ENCODE assay signal across 16 cellular contexts in genomic region chr3:194407423-194407822, GRCh38. TPM values are rescaled to one million over a fixed set of nuclear protein-coding genes. Genes with fewer than 3 reads are reported as not detected.
DNase-seq lines count a peak whose midpoint lies in the region; ATAC-seq, FAIRE-seq and TF ChIP-seq lines count a peak whose summit lies in the region.
"Had no signal": no experiment of that assay in that cellular context is flagged by ENCODE, and none has a peak within 500 bp of the region (broad histone marks: within the 10 kb centered on the region; RNA-seq: fewer than 3 reads in every experiment).

No MANE protein-coding gene starts in this region.

- intact Hi-C loops in K562 (cut with micrococcal nuclease) = no loop called here

- peaks cover 63 to 77% of the 10 kb centered on the region in 2 experiments for H3K36me3 ChIP-seq in SK-N-SH (replicated peaks in 1 of 2; ENCODE audit: control insufficient read depth in 1 of 2, insufficient read depth in 2 of 2, low read length in 1 of 2)
- H3K36me3 ChIP-seq in K562 (ENCODE audit: control insufficient read depth, insufficient read depth, low read length) = peaks cover 57% of the 10 kb centered on the region

- peaks cover 6% of the 10 kb centered on the region; the same call in 1 of the 2 replicates for H4K20me1 ChIP-seq in SK-N-SH (ENCODE audit: insufficient read depth)
- H4K20me1 ChIP-seq in K562 (replicated peaks; ENCODE audit: control insufficient read depth, insufficient read depth, low read length) = no peaks in the 10 kb centered on the region

- no TSS peak for BruUV-seq in K562 (replicated peaks; lab: Mats Ljungman, UMichigan)

- CTCF ChIA-PET in SK-N-SH (lab: Yijun Ruan, JAX) = interaction anchor here (0.6 to 11.2 kb wide), 7 partner anchors 13 to 70 kb away, joined by 3 to 326 read pairs (median 3); partner anchors contain the start of gene CPN2
- CTCF ChIA-PET in K562 (lab: Yijun Ruan, JAX; ENCODE audit: low intra/inter-chr PET ratio) = no interaction called here

- H3K79me2 ChIP-seq in SK-N-SH (ENCODE audit: insufficient read depth) (peaks cover 3% of the 10 kb centered on the region; the same call in 1 of the 2 replicates), K562 (ENCODE audit: control insufficient read depth, insufficient read depth, low read length) (no peaks in the 10 kb centered on the region)

- H3K27ac ChIP-seq in SK-N-SH (ENCODE audit: low read depth in 2 of 2, low read length in 1 of 2) = 0 out of 4 replicates have a peak overlapping the region, but pooled peaks of 1 of the 2 experiments have one; percentile 12
- no peak overlapping the region for H3K27ac ChIP-seq in K562 (ENCODE audit: extremely low read depth, low read depth, low read length)
- H3K27ac ChIP-seq: tibial nerve had no signal

- H3K9me3 Mint-ChIP-seq in HFFc6 = no peaks in the 10 kb centered on the region
- no peaks in the 10 kb centered on the region for H3K9me3 Mint-ChIP-seq in endothelial cell (ENCODE audit: unreplicated experiment)
- H3K9me3 Mint-ChIP-seq: endodermal cell had no signal

- H3K9me3 ChIP-seq in SK-N-SH = no peaks in the 10 kb centered on the region
- H3K9me3 ChIP-seq in K562 (replicated peaks; ENCODE audit: control insufficient read depth, insufficient read depth, low read depth, low read length) = no peaks in the 10 kb centered on the region
- H3K9me3 ChIP-seq: tibial nerve had no signal

- H3K4me1 Mint-ChIP-seq in HFFc6 (ENCODE audit: low read depth) = peaks cover 24% of the 10 kb centered on the region
- no peaks in the 10 kb centered on the region for H3K4me1 Mint-ChIP-seq in endothelial cell (ENCODE audit: unreplicated experiment)

- no peak overlapping the region for H3K4me2 ChIP-seq in SK-N-SH
- H3K4me2 ChIP-seq in K562 (ENCODE audit: insufficient read depth, low read length) = no peak overlapping the region

- H3K27ac Mint-ChIP-seq in HFFc6 (no peak overlapping the region), endothelial cell (ENCODE audit: unreplicated experiment) (no peak overlapping the region)
- H3K27ac Mint-ChIP-seq: endodermal cell had no signal

- H3F3A ChIP-seq in SK-N-SH (replicated peaks; ENCODE audit: insufficient read depth) = peaks cover 58% of the 10 kb centered on the region

- no peak overlapping the region for H3K4me3 Mint-ChIP-seq in HFFc6
- no peak overlapping the region for H3K4me3 Mint-ChIP-seq in endothelial cell (ENCODE audit: unreplicated experiment)
- H3K4me3 Mint-ChIP-seq: endodermal cell had no signal

- POLR2A ChIA-PET in SK-N-SH (lab: Yijun Ruan, JAX) = interaction anchor here (0.8 kb wide), 1 partner anchor 73 kb away, joined by 6 read pairs; no protein-coding TSS in a partner anchor
- POLR2A ChIA-PET in K562 (lab: Yijun Ruan, JAX) = interaction anchor here (0.6 to 1.0 kb wide), 4 partner anchors 9 to 856 kb away, joined by 3 read pairs; partner anchors contain the start of gene GP5

- DNase-seq in SK-N-SH (no peak), HFFc6 (peak; percentile 9), K562 (ENCODE audit: extremely low read depth in 1 of 4, low spot score in 3 of 4) (peak in 1 of 4 experiments; percentile 42), lung microvascular endothelial cell (ENCODE audit: low read depth in 2 of 2) (peak; percentile 63 to 77), HuH-7 (ENCODE audit: low spot score) (no peak), NCI-H2029 (lab: John Stamatoyannopoulos, UW) (no peak), endothelial cell (ENCODE audit: low spot score) (no peak)
- DNase-seq: 8988T, amniotic stem cell, COR-L47, endodermal cell, hippocampal formation, NCI-H2081 treated with DMSO at 0.1 percent for 48 hours, T-helper 1 cell had no signal

- H3K27me3 Mint-ChIP-seq in HFFc6 (ENCODE audit: insufficient read depth) = peaks cover 2% of the 10 kb centered on the region
- peaks cover 1% of the 10 kb centered on the region for H3K27me3 Mint-ChIP-seq in endothelial cell (ENCODE audit: unreplicated experiment)

- no peaks in the 10 kb centered on the region for H3K4me1 ChIP-seq in SK-N-SH (ENCODE audit: control insufficient read depth in 1 of 2, insufficient read depth in 2 of 2, low read depth in 1 of 2, low read length in 1 of 2)
- H3K4me1 ChIP-seq in K562 (replicated peaks in 1 of 2; ENCODE audit: control insufficient read depth in 2 of 2, insufficient read depth in 2 of 2, low read length in 2 of 2) = no peaks in the 10 kb centered on the region
- H3K4me1 ChIP-seq: tibial nerve had no signal

- no peaks in the 10 kb centered on the region for H3K9me1 ChIP-seq in K562 (ENCODE audit: control insufficient read depth, insufficient read depth, low read length)

- H2AFZ ChIP-seq in SK-N-SH (ENCODE audit: low read depth) (no peak overlapping the region), K562 (ENCODE audit: low read depth, low read length) (no peak overlapping the region)

- no peak for TF ChIP-seq CTCF in SK-N-SH (IDR thresholded peaks at IDR 0.05)
- TF ChIP-seq CTCF in HFFc6 (IDR thresholded peaks at IDR 0.05) = no peak
- TF ChIP-seq CTCF in K562 (IDR thresholded peaks at IDR 0.05 in 2 of 3, conservative IDR thresholded peaks at IDR 0.05 in 1 of 3; ENCODE audit: insufficient read depth in 2 of 3, low read depth in 1 of 3, low read length in 3 of 3) = no peak
- no peak for TF ChIP-seq CTCF in endothelial cell (IDR thresholded peaks at IDR 0.05; ENCODE audit: unreplicated experiment)

- TF ChIP-seq RAD21 in SK-N-SH (IDR thresholded peaks at IDR 0.05; ENCODE audit: low read length) = no peak
- TF ChIP-seq RAD21 in K562 (CRISPR knock-in tag; conservative IDR thresholded peaks at IDR 0.05 in 1 of 2, IDR thresholded peaks at IDR 0.05 in 1 of 2) = no peak

- H3K4me3 ChIP-seq in SK-N-SH (ENCODE audit: low read depth in 2 of 2, low read length in 1 of 2) = no peak overlapping the region
- H3K4me3 ChIP-seq in K562 = no peak overlapping the region
- H3K4me3 ChIP-seq: tibial nerve had no signal

- FAIRE-seq in K562 (lab: Jason Lieb, UNC) = peak; percentile 26

- peak; percentile 58; the same call in 2 of the 3 replicates for ATAC-seq in SK-N-SH treated with all-trans-retinoic acid at 6 μM for 48 hours
- ATAC-seq in K562 = peak; percentile 83

- H3K9me2 ChIP-seq in SK-N-SH = no peaks in the 10 kb centered on the region

- no peak for TF ChIP-seq POLR2A in K562 (conservative IDR thresholded peaks at IDR 0.05)

- WGBS in SK-N-SH (ENCODE audit: low lambda C conversion rate) = 77% methylated on average over 7 of the region's 7 CpGs
- WGBS in K562 (ENCODE audit: insufficient coverage, low coverage, missing lambda C conversion rate) = 41% methylated on average over 7 of the region's 7 CpGs

- H3K27me3 ChIP-seq in SK-N-SH (ENCODE audit: insufficient read depth) (no peaks in the 10 kb centered on the region), K562 (ENCODE audit: control insufficient read depth in 2 of 2, insufficient read depth in 2 of 2, low read length in 2 of 2) (no peaks in the 10 kb centered on the region)
- H3K27me3 ChIP-seq: tibial nerve had no signal

- peaks cover 34% of the 10 kb centered on the region for H3K36me3 Mint-ChIP-seq in HFFc6 (ENCODE audit: low read depth)
- H3K36me3 Mint-ChIP-seq in endothelial cell (ENCODE audit: low read depth, unreplicated experiment) = no peaks in the 10 kb centered on the region

- TF ChIP-seq EP300 in SK-N-SH (IDR thresholded peaks at IDR 0.05; ENCODE audit: borderline replicate concordance in 1 of 2, low read depth in 1 of 2, low read length in 1 of 2) (no peak), K562 (IDR thresholded peaks at IDR 0.05; ENCODE audit: low read length) (no peak)

- no peak overlapping the region for H3K9ac ChIP-seq in SK-N-SH
- H3K9ac ChIP-seq in K562 (ENCODE audit: insufficient read depth in 1 of 2, low read depth in 2 of 2, low read length in 2 of 2) = no peak overlapping the region

- in situ Hi-C loops in K562 (cut with MboI) = no loop called here

RNA-seq across cellular contexts. Expression of gene GP5, which starts 8.4 kb away (rescaled TPM):
- 0.13 and 0.23 TPM in 2 replicates for polyA plus RNA-seq in SK-N-SH (2012; rRNA removed)
- polyA plus RNA-seq in SK-N-SH (2012; cell fraction: cytosol; rRNA removed) = 0.08 and 0.09 TPM in 2 replicates
- polyA plus RNA-seq in SK-N-SH (2012; cell fraction: nucleus; rRNA removed) = 0.80 and 0.83 TPM in 2 replicates
- total RNA-seq in HFFc6 (2021; fragmentation: NEBNext Ultra II Directional; extraction: Animal tissue kit (Norgen Biotek cat#: 25700)) = under 1 TPM in 1 of 6 experiments, not detected in 5; 0.05 TPM
- 0.14 and 0.23 TPM in 2 replicates for total RNA-seq in K562 (2011; cell fraction: chromatin; rRNA removed; ENCODE audit: low replicate concordance)
- total RNA-seq in K562 (2011; cell fraction: nucleolus; rRNA removed) = 0.26 and 0.33 TPM in 2 replicates
- total RNA-seq in K562 (2011; cell fraction: nucleoplasm; rRNA removed) = 0.15 and 0.23 TPM in 2 replicates
- 0.04 TPM in 1 of 2 replicates, not detected in the other for total RNA-seq in K562 (2014; rRNA removed)
- not detected in 2 replicates for total RNA-seq in K562 (2014; rRNA removed; fragmentation: Illumina TruSeq; extraction: Trizol)
- total RNA-seq in K562 (2015; rRNA removed; fragmentation: Illumina TruSeq; extraction: Trizol) = 0.04 TPM in 1 of 2 replicates, not detected in the other
- 0.09 TPM in 1 of 2 replicates, not detected in the other for total RNA-seq in K562 (2021)
- polyA plus RNA-seq in K562 (2011; rRNA removed) = 0.01 and 0.03 TPM in 2 replicates
- 0.03 TPM in 1 of 2 replicates, not detected in the other for polyA plus RNA-seq in K562 (2011; cell fraction: cytosol; rRNA removed)
- not detected in 2 replicates for polyA plus RNA-seq in K562 (2011; cell fraction: nucleus; rRNA removed)
- polyA plus RNA-seq in K562 (2012) = not detected in 2 replicates
- not detected in 2 replicates for polyA plus RNA-seq in K562 (2014; fragmentation: Illumina TruSeq; extraction: Trizol)
- polyA plus RNA-seq in K562 (2014; fragmentation: Nextera tagmentation; extraction: Ambion mirVana) = not detected
- 0.04 and 0.08 TPM in 2 replicates for polyA plus RNA-seq in K562 (2014; rRNA removed)
- 0.18 TPM in 1 of 2 replicates, not detected in the other for polyA minus RNA-seq in K562 (2011; rRNA and poly(A)+ RNA removed)
- not detected in 2 replicates for polyA minus RNA-seq in K562 (2011; cell fraction: cytosol; rRNA and poly(A)+ RNA removed)
- 0.13 and 0.22 TPM in 2 replicates for polyA minus RNA-seq in K562 (2011; cell fraction: nucleus; rRNA and poly(A)+ RNA removed)
- total RNA-seq in lung microvascular endothelial cell = under 0.01 and 0.20 TPM in 2 replicates
- total RNA-seq in endothelial cell (ENCODE audit: unreplicated experiment) = 0.23 TPM
- total RNA-seq: tibial nerve had no signal

RNA-seq across cellular contexts. Expression of gene LRRC15, which starts 37.9 kb away (rescaled TPM):
- 0.02 and 0.03 TPM in 2 replicates for polyA plus RNA-seq in SK-N-SH (2012; rRNA removed)
- 0.01 and 0.03 TPM in 2 replicates for polyA plus RNA-seq in SK-N-SH (2012; cell fraction: cytosol; rRNA removed)
- 0.04 and 0.05 TPM in 2 replicates for polyA plus RNA-seq in SK-N-SH (2012; cell fraction: nucleus; rRNA removed)
- total RNA-seq in HFFc6 (2021; fragmentation: NEBNext Ultra II Directional; extraction: Animal tissue kit (Norgen Biotek cat#: 25700)) = 100 to 1,000 TPM; 130 to 211 (median 176) TPM
- not detected in 2 replicates for total RNA-seq in K562 (2011; cell fraction: chromatin; rRNA removed; ENCODE audit: low replicate concordance)
- total RNA-seq in K562 (2011; cell fraction: nucleolus; rRNA removed) = not detected in 2 replicates
- total RNA-seq in K562 (2011; cell fraction: nucleoplasm; rRNA removed) = not detected in 2 replicates
- not detected in 2 replicates for total RNA-seq in K562 (2014; rRNA removed)
- total RNA-seq in K562 (2014; rRNA removed; fragmentation: Illumina TruSeq; extraction: Trizol) = not detected in 2 replicates
- not detected in 2 replicates for total RNA-seq in K562 (2015; rRNA removed; fragmentation: Illumina TruSeq; extraction: Trizol)
- total RNA-seq in K562 (2021) = not detected in 2 replicates
- 0.01 TPM in 1 of 2 replicates, not detected in the other for polyA plus RNA-seq in K562 (2011; rRNA removed)
- not detected in 2 replicates for polyA plus RNA-seq in K562 (2011; cell fraction: cytosol; rRNA removed)
- polyA plus RNA-seq in K562 (2011; cell fraction: nucleus; rRNA removed) = not detected in 2 replicates
- not detected in 2 replicates for polyA plus RNA-seq in K562 (2012)
- polyA plus RNA-seq in K562 (2014; fragmentation: Illumina TruSeq; extraction: Trizol) = not detected in 2 replicates
- polyA plus RNA-seq in K562 (2014; fragmentation: Nextera tagmentation; extraction: Ambion mirVana) = not detected
- polyA plus RNA-seq in K562 (2014; rRNA removed) = not detected in 2 replicates
- not detected in 2 replicates for polyA minus RNA-seq in K562 (2011; rRNA and poly(A)+ RNA removed)
- not detected in 2 replicates for polyA minus RNA-seq in K562 (2011; cell fraction: cytosol; rRNA and poly(A)+ RNA removed)
- polyA minus RNA-seq in K562 (2011; cell fraction: nucleus; rRNA and poly(A)+ RNA removed) = not detected in 2 replicates
- 0.20 and 0.22 TPM in 2 replicates for total RNA-seq in lung microvascular endothelial cell
- total RNA-seq in endothelial cell (ENCODE audit: unreplicated experiment) = not detected
- total RNA-seq: tibial nerve had no signal

RNA-seq across cellular contexts. Expression of gene CPN2, which starts 56.3 kb away (rescaled TPM):
- polyA plus RNA-seq in SK-N-SH (2012; rRNA removed) (not detected in 2 replicates), K562 (2011; rRNA removed) (not detected in 2 replicates), K562 (2014; fragmentation: Illumina TruSeq; extraction: Trizol) (not detected in 2 replicates), K562 (2014; fragmentation: Nextera tagmentation; extraction: Ambion mirVana) (not detected), K562 (2014; rRNA removed) (not detected in 2 replicates)
- polyA plus RNA-seq in SK-N-SH (2012; cell fraction: cytosol; rRNA removed) = not detected in 2 replicates
- polyA plus RNA-seq in SK-N-SH (2012; cell fraction: nucleus; rRNA removed) = not detected in 2 replicates
- under 1 TPM; 0.24 to 0.56 (median 0.35) TPM for total RNA-seq in HFFc6 (2021; fragmentation: NEBNext Ultra II Directional; extraction: Animal tissue kit (Norgen Biotek cat#: 25700))
- not detected in 2 replicates for total RNA-seq in K562 (2011; cell fraction: chromatin; rRNA removed; ENCODE audit: low replicate concordance)
- total RNA-seq in K562 (2011; cell fraction: nucleolus; rRNA removed) = not detected in 2 replicates
- not detected in 2 replicates for total RNA-seq in K562 (2011; cell fraction: nucleoplasm; rRNA removed)
- total RNA-seq in K562 (2014; rRNA removed) (not detected in 2 replicates), K562 (2014; rRNA removed; fragmentation: Illumina TruSeq; extraction: Trizol) (not detected in 2 replicates), K562 (2015; rRNA removed; fragmentation: Illumina TruSeq; extraction: Trizol) (not detected in 2 replicates), K562 (2021) (not detected in 2 replicates), lung microvascular endothelial cell (not detected in 2 replicates), endothelial cell (ENCODE audit: unreplicated experiment) (not detected)
- polyA plus RNA-seq in K562 (2011; cell fraction: cytosol; rRNA removed) = 0.04 TPM in 1 of 2 replicates, not detected in the other
- polyA plus RNA-seq in K562 (2011; cell fraction: nucleus; rRNA removed) = not detected in 2 replicates
- polyA plus RNA-seq in K562 (2012) = 0.06 TPM in 1 of 2 replicates, not detected in the other
- polyA minus RNA-seq in K562 (2011; rRNA and poly(A)+ RNA removed) = not detected in 2 replicates
- not detected in 2 replicates for polyA minus RNA-seq in K562 (2011; cell fraction: cytosol; rRNA and poly(A)+ RNA removed)
- not detected in 2 replicates for polyA minus RNA-seq in K562 (2011; cell fraction: nucleus; rRNA and poly(A)+ RNA removed)
- total RNA-seq: tibial nerve had no signal

Comparison
In these comparisons a context has a peak if more than half of its experiments do, and no peak if none do; other contexts are left out.
1. DNase-seq: peak in HFFc6 (single experiment) and lung microvascular endothelial cell (2 of 2); none in SK-N-SH (single experiment), HuH-7 (single experiment), NCI-H2029 (single experiment) and endothelial cell (single experiment).
2. RNA of gene LRRC15, which starts 37.9 kb away (total RNA-seq): 130 to 211 TPM in HFFc6; 0.20 to 0.22 TPM in lung microvascular endothelial cell, not detected in K562 and not detected in endothelial cell (single experiment); every median in the first group is over 100 times any median in the second.